Comparison of ENCODE assay signal across 23 cellular contexts in genomic region chr4:1837069-1837468, GRCh38. TPM values are rescaled to one million over a fixed set of nuclear protein-coding genes. Genes with fewer than 3 reads are reported as not detected.
A peak's percentile ranks its signal among the peaks of the same experiment; 100 is the strongest.
DNase-seq lines count a peak whose midpoint lies in the region; ATAC-seq and TF ChIP-seq lines count a peak whose summit lies in the region.
"Had no signal": no experiment of that assay in that cellular context is flagged by ENCODE, and none has a peak within 500 bp of the region (broad histone marks: within the 10 kb centered on the region; RNA-seq: fewer than 3 reads in every experiment).

No MANE protein-coding gene starts in this region.

- H3K27ac ChIP-seq in caudate nucleus (ENCODE audit: low read depth, low read length) (peak overlapping the region; percentile 52), esophagus muscularis mucosa (replicated peaks in 1 of 4) (no peak overlapping the region)
- H3K27ac ChIP-seq: A549; BLaER1 treated with 17β-estradiol and CSF1 and Interleukin-3, amounts not matched to agents 10 nM and 100 nM had no signal

- no peak for TF ChIP-seq CTCF in esophagus muscularis mucosa (IDR thresholded peaks at IDR 0.05)

- peak in 35 of 61 donors; percentile 19 to 84 (median 52) for DNase-seq in caudate nucleus (lab: John Stamatoyannopoulos, UW)
- DNase-seq in left kidney (ENCODE audit: low read depth, low spot score): peak; percentile 22
- peak; percentile 36 for DNase-seq in putamen (ENCODE audit: low spot score)
- DNase-seq in esophagus muscularis mucosa (ENCODE audit: extremely low spot score): no peak
- DNase-seq in stimulated activated CD4-positive, alpha-beta T cell treated with anti-CD3 and anti-CD28 coated beads, Interleukin-2, amount 100 ng/mL, for 48 hours: no peak
- no peak for DNase-seq in NCI-H2227 treated with DMSO at 0.1 percent for 48 hours (lab: John Stamatoyannopoulos, UW)
- DNase-seq: 8988T; ACHN; AML-193; BE2C; CD4-positive, alpha-beta T cell; CD8-positive, alpha-beta memory T cell; DMS 273 treated with DMSO at 0.1 percent for 48 hours; DMS79; EL; GDM1; H9 had no signal

- no peak for TF ChIP-seq POLR2A in esophagus muscularis mucosa (IDR thresholded peaks at IDR 0.05; ENCODE audit: low read depth)

- TF ChIP-seq EP300 in esophagus muscularis mucosa (IDR thresholded peaks at IDR 0.05): no peak

- WGBS in esophagus muscularis mucosa: 92% methylated on average over 10 of the region's 10 CpGs

- peaks cover 0 to 8% (median 4%) of the 10 kb centered on the region in 4 donors for H3K4me1 ChIP-seq in esophagus muscularis mucosa
- H3K4me1 ChIP-seq: A549, BE2C had no signal

- H3K27me3 ChIP-seq in esophagus muscularis mucosa: no peaks in the 10 kb centered on the region
- H3K27me3 ChIP-seq: BE2C; BLaER1 treated with 17β-estradiol and CSF1 and Interleukin-3, amounts not matched to agents 10 nM and 100 nM had no signal

- no peaks in the 10 kb centered on the region for H3K9me3 ChIP-seq in esophagus muscularis mucosa
- H3K9me3 ChIP-seq: A549; BE2C; BLaER1 treated with 17β-estradiol and CSF1 and Interleukin-3, amounts not matched to agents 10 nM and 100 nM had no signal

- H3K4me3 ChIP-seq in esophagus muscularis mucosa: no peak overlapping the region
- H3K4me3 ChIP-seq: A549; BLaER1 treated with 17β-estradiol and CSF1 and Interleukin-3, amounts not matched to agents 10 nM and 100 nM; GM12878; GM23338 had no signal

- intact Hi-C loops in esophagus muscularis mucosa (cut with DNase I): no loop called here

- ATAC-seq in GM21381 (IDR thresholded peaks at IDR 0.05; ENCODE audit: unreplicated experiment): no peak
- ATAC-seq: A549, GM12878, GM23338, HCT116 had no signal

- peaks cover 77 to 98% (median 95%) of the 10 kb centered on the region in 4 donors for H3K36me3 ChIP-seq in esophagus muscularis mucosa

RNA-seq across cellular contexts. Expression of gene LETM1, which starts 18.9 kb away (rescaled TPM):
- total RNA-seq in esophagus muscularis mucosa: 10 to 100 TPM; 23.7 to 34.7 (median 33.3) TPM

RNA-seq across cellular contexts. Expression of gene NSD2, which starts 34.1 kb away (rescaled TPM):
- 10 to 100 TPM; 31.8 to 44.2 (median 37.5) TPM for total RNA-seq in esophagus muscularis mucosa

RNA-seq across cellular contexts. Expression of gene FGFR3, which starts 44.0 kb away (rescaled TPM):
- 1 to 10 TPM; 1.2 to 2.0 (median 1.6) TPM for total RNA-seq in esophagus muscularis mucosa

Comparison
In these comparisons a context has a peak if more than half of its experiments do, and no peak if none do; other contexts are left out.
1. DNase-seq: peak in caudate nucleus (35 of 61), left kidney (single experiment) and putamen (single experiment); none in esophagus muscularis mucosa (single experiment), stimulated activated CD4-positive, alpha-beta T cell treated with anti-CD3 and anti-CD28 coated beads, Interleukin-2, amount 100 ng/mL, for 48 hours (0 of 2) and NCI-H2227 treated with DMSO at 0.1 percent for 48 hours (single experiment).